Comparison of ENCODE assay signal across 8 cellular contexts in genomic region chr3:14947886-14948608, GRCh38. TPM values are rescaled to one million over a fixed set of nuclear protein-coding genes. Genes with fewer than 3 reads are reported as not detected.
DNase-seq lines count a peak whose midpoint lies in the region; ATAC-seq and TF ChIP-seq lines count a peak whose summit lies in the region.

No MANE protein-coding gene starts in this region.

- H3K27ac ChIP-seq in muscle layer of colon (ENCODE audit: low read depth, low read length): peak overlapping the region; percentile 99

- H3K4me1 ChIP-seq in muscle layer of colon (ENCODE audit: insufficient read depth, low read length): peaks cover 33% of the 10 kb centered on the region

- peak; percentile 43 for DNase-seq in DMS53 treated with DMSO at 0.1 percent for 48 hours (lab: John Stamatoyannopoulos, UW; ENCODE audit: unreplicated experiment)
- peak; percentile 92 for DNase-seq in KG1 (lab: John Stamatoyannopoulos, UW)
- peak; percentile 97 to 98 for DNase-seq in activated T-cell treated with anti-CD3 and anti-CD28 coated beads, Interleukin-2, amount 50 U/mL, for 48 hours
- DNase-seq in stimulated activated CD8-positive, alpha-beta memory T cell treated with anti-CD3 and anti-CD28 coated beads, Interleukin-7, amount 100 ng/mL, for 1 hour (ENCODE audit: low read depth in 2 of 2): peak; percentile 90 to 91

- H3K36me3 ChIP-seq in muscle layer of colon (ENCODE audit: insufficient read depth, low read length): peaks cover 7% of the 10 kb centered on the region

- no peaks in the 10 kb centered on the region for H3K9me3 ChIP-seq in muscle layer of colon (ENCODE audit: low read length)

- ATAC-seq in GM21737 (IDR thresholded peaks at IDR 0.05; ENCODE audit: unreplicated experiment) (peak; percentile 83), esophagus mucosa (peak; percentile 98)

- H3K27me3 ChIP-seq in muscle layer of colon (ENCODE audit: control insufficient read depth in 1 of 2, insufficient read depth in 2 of 2, low read length in 2 of 2): no peaks in the 10 kb centered on the region

- H3K9ac ChIP-seq in muscle layer of colon (ENCODE audit: low read length): peak overlapping the region; percentile 40

- H3K4me3 ChIP-seq in muscle layer of colon (ENCODE audit: low read depth in 1 of 2, low read length in 2 of 2): peak overlapping the region; percentile 64 to 93

TF ChIP-seq in PFSK-1, 5 proteins besides CTCF, POLR2A, EP300 and RAD21:
- TF ChIP-seq TAF1 (IDR thresholded peaks at IDR 0.05; ENCODE audit: borderline replicate concordance, insufficient read depth, low read length) (peak; percentile 54; the same call in 1 of the 2 replicates), FOXP2 (optimal IDR thresholded peaks at IDR 0.05; ENCODE audit: borderline replicate concordance, extremely low read depth, extremely low read length, insufficient read depth) (no peak), REST (IDR thresholded peaks at IDR 0.05; ENCODE audit: insufficient read depth in 1 of 2, low read depth in 2 of 2, low read length in 2 of 2) (no peak), POLR2AphosphoS5 (IDR thresholded peaks at IDR 0.05; ENCODE audit: low read depth, low read length) (0 out of 2 replicates have a peak, but pooled peaks have one; percentile 35), SIN3A (IDR thresholded peaks at IDR 0.05; ENCODE audit: borderline replicate concordance, insufficient read depth, low read length) (no peak)

RNA-seq across cellular contexts. Expression of gene NR2C2, which starts 0.7 kb away (rescaled TPM):
- 18.0 TPM for polyA plus RNA-seq in PFSK-1 (2012; ENCODE audit: insufficient read length, low read depth)
- total RNA-seq in esophagus mucosa: 19.2 TPM

Comparison
In these comparisons a context has a peak if more than half of its experiments do, and no peak if none do; other contexts are left out.
1. Peak in every context shown above with its lines: DNase-seq, ATAC-seq, H3K4me3 ChIP-seq and H3K27ac ChIP-seq.
2. DNase-seq: peak in every context shown above with its lines; median percentile 98 in activated T-cell treated with anti-CD3 and anti-CD28 coated beads, Interleukin-2, amount 50 U/mL, for 48 hours; 92 in KG1; 90 in stimulated activated CD8-positive, alpha-beta memory T cell treated with anti-CD3 and anti-CD28 coated beads, Interleukin-7, amount 100 ng/mL, for 1 hour; 43 in DMS53 treated with DMSO at 0.1 percent for 48 hours.